Comparison of ENCODE assay signal across 11 cellular contexts in genomic region chr19:45878043-45878794, GRCh38. TPM values are rescaled to one million over a fixed set of nuclear protein-coding genes. Genes with fewer than 3 reads are reported as not detected.
DNase-seq lines count a peak whose midpoint lies in the region; ATAC-seq lines count a peak whose summit lies in the region.
"Had no signal": no experiment of that assay in that cellular context is flagged by ENCODE, and none has a peak within 500 bp of the region (broad histone marks: within the 10 kb centered on the region; RNA-seq: fewer than 3 reads in every experiment).

No MANE protein-coding gene starts in this region.

- no peaks in the 10 kb centered on the region for H3K9me3 ChIP-seq in naive thymus-derived CD4-positive, alpha-beta T cell (ENCODE audit: control insufficient read depth in 2 of 3, low read length in 3 of 3)

- peak; percentile 15 for DNase-seq in D341Med (ENCODE audit: low spot score)
- DNase-seq in activated T-helper 1 cell treated with anti-CD3 and anti-CD28 coated beads, Interleukin-12 subunit alpha, Interleukin-12 subunit beta, Interleukin-2, Interleukin-4 antibody, amounts not matched to agents 30 ng/mL and 10 ng/mL and 1 ng/mL, durations not matched to agents 14 hours and 24 hours and 36 hours (ENCODE audit: low spot score) = no peak
- DNase-seq in naive thymus-derived CD4-positive, alpha-beta T cell = no peak
- DNase-seq in SIG-M5 treated with dmso at 0.1 percent for 504 hours (lab: John Stamatoyannopoulos, UW; ENCODE audit: unreplicated experiment) = no peak
- no peak for DNase-seq in retina
- no peak for DNase-seq in cerebellar cortex (ENCODE audit: low spot score)
- DNase-seq: HCEC 1CT; NCI-H1436; stimulated activated CD4-positive, alpha-beta T cell treated with anti-CD3 and anti-CD28 coated beads, Interleukin-2, amount 100 ng/mL, for 24 hours had no signal

- no peak overlapping the region for H3K4me3 Mint-ChIP-seq in activated T-helper 1 cell treated with anti-CD3 and anti-CD28 coated beads, Interleukin-12 subunit alpha, Interleukin-12 subunit beta, Interleukin-2, Interleukin-4 antibody, amounts not matched to agents 30 ng/mL and 10 ng/mL and 1 ng/mL, durations not matched to agents 14 hours and 24 hours and 36 hours
- peak overlapping the region in 7 of 10 donors; percentile 0 to 68 (median 50) for H3K4me3 Mint-ChIP-seq in naive thymus-derived CD4-positive, alpha-beta T cell

- peak overlapping the region; percentile 62 for H3K27ac Mint-ChIP-seq in activated T-helper 1 cell treated with anti-CD3 and anti-CD28 coated beads, Interleukin-12 subunit alpha, Interleukin-12 subunit beta, Interleukin-2, Interleukin-4 antibody, amounts not matched to agents 30 ng/mL and 10 ng/mL and 1 ng/mL, durations not matched to agents 14 hours and 24 hours and 36 hours
- peak overlapping the region in 4 of 9 donors; percentile 10 to 70 (median 29) for H3K27ac Mint-ChIP-seq in naive thymus-derived CD4-positive, alpha-beta T cell

- H3K27me3 Mint-ChIP-seq in activated T-helper 1 cell treated with anti-CD3 and anti-CD28 coated beads, Interleukin-12 subunit alpha, Interleukin-12 subunit beta, Interleukin-2, Interleukin-4 antibody, amounts not matched to agents 30 ng/mL and 10 ng/mL and 1 ng/mL, durations not matched to agents 14 hours and 24 hours and 36 hours (ENCODE audit: insufficient read depth) = peaks cover 12% of the 10 kb centered on the region
- H3K27me3 Mint-ChIP-seq in naive thymus-derived CD4-positive, alpha-beta T cell = peaks cover 9 to 35% (median 23%) of the 10 kb centered on the region in 5 donors

- H3K4me3 ChIP-seq in naive thymus-derived CD4-positive, alpha-beta T cell (ENCODE audit: low read length) = no peak overlapping the region

- H3K4me1 Mint-ChIP-seq in activated T-helper 1 cell treated with anti-CD3 and anti-CD28 coated beads, Interleukin-12 subunit alpha, Interleukin-12 subunit beta, Interleukin-2, Interleukin-4 antibody, amounts not matched to agents 30 ng/mL and 10 ng/mL and 1 ng/mL, durations not matched to agents 14 hours and 24 hours and 36 hours (ENCODE audit: low read depth) = peaks cover 30% of the 10 kb centered on the region
- H3K4me1 Mint-ChIP-seq in naive thymus-derived CD4-positive, alpha-beta T cell = peaks cover 18 to 35% (median 28%) of the 10 kb centered on the region in 7 donors

- no peaks in the 10 kb centered on the region for H3K9me3 Mint-ChIP-seq in activated T-helper 1 cell treated with anti-CD3 and anti-CD28 coated beads, Interleukin-12 subunit alpha, Interleukin-12 subunit beta, Interleukin-2, Interleukin-4 antibody, amounts not matched to agents 30 ng/mL and 10 ng/mL and 1 ng/mL, durations not matched to agents 14 hours and 24 hours and 36 hours
- H3K9me3 Mint-ChIP-seq in naive thymus-derived CD4-positive, alpha-beta T cell = peaks cover 0 to 4% (median 0%) of the 10 kb centered on the region in 11 donors

- H3K36me3 Mint-ChIP-seq in activated T-helper 1 cell treated with anti-CD3 and anti-CD28 coated beads, Interleukin-12 subunit alpha, Interleukin-12 subunit beta, Interleukin-2, Interleukin-4 antibody, amounts not matched to agents 30 ng/mL and 10 ng/mL and 1 ng/mL, durations not matched to agents 14 hours and 24 hours and 36 hours (ENCODE audit: low read depth) = peaks cover 3% of the 10 kb centered on the region
- peaks cover 0 to 5% (median under 1%) of the 10 kb centered on the region in 5 donors for H3K36me3 Mint-ChIP-seq in naive thymus-derived CD4-positive, alpha-beta T cell

- peaks cover 3 to 23% of the 10 kb centered on the region in 2 donors for H3K4me1 ChIP-seq in naive thymus-derived CD4-positive, alpha-beta T cell (ENCODE audit: control insufficient read depth in 2 of 2, insufficient read depth in 2 of 2, low read length in 2 of 2)

- no peaks in the 10 kb centered on the region for H3K36me3 ChIP-seq in naive thymus-derived CD4-positive, alpha-beta T cell (ENCODE audit: control insufficient read depth in 2 of 3, insufficient read depth in 3 of 3, low read length in 3 of 3)

- CTCF ChIA-PET in naive thymus-derived CD4-positive, alpha-beta T cell (lab: Charles Lee) = no interaction called here

- intact Hi-C loops in activated T-helper 1 cell treated with anti-CD3 and anti-CD28 coated beads, Interleukin-12 subunit alpha, Interleukin-12 subunit beta, Interleukin-2, Interleukin-4 antibody, amounts not matched to agents 30 ng/mL and 10 ng/mL and 1 ng/mL, durations not matched to agents 14 hours and 24 hours and 36 hours (cut with micrococcal nuclease) = no loop called here
- intact Hi-C loops in naive thymus-derived CD4-positive, alpha-beta T cell (cut with micrococcal nuclease) = no loop called here

- POLR2A ChIA-PET in naive thymus-derived CD4-positive, alpha-beta T cell (lab: Charles Lee) = no interaction called here

- peak; percentile 31 for ATAC-seq in naive thymus-derived CD4-positive, alpha-beta T cell

- no peaks in the 10 kb centered on the region for H3K27me3 ChIP-seq in naive thymus-derived CD4-positive, alpha-beta T cell (ENCODE audit: control insufficient read depth in 2 of 2, insufficient read depth in 2 of 2, low read length in 2 of 2)

- no peak overlapping the region for H3K27ac ChIP-seq in naive thymus-derived CD4-positive, alpha-beta T cell (ENCODE audit: low read depth, low read length)

RNA-seq across cellular contexts. Expression of gene IRF2BP1, which starts 7.7 kb away (rescaled TPM):
- total RNA-seq in activated T-helper 1 cell treated with anti-CD3 and anti-CD28 coated beads, Interleukin-12 subunit alpha, Interleukin-12 subunit beta, Interleukin-2, Interleukin-4 antibody, amounts not matched to agents 30 ng/mL and 10 ng/mL and 1 ng/mL, durations not matched to agents 14 hours and 24 hours and 36 hours = 20.9 and 21.5 TPM in 2 replicates
- total RNA-seq in naive thymus-derived CD4-positive, alpha-beta T cell = 10 to 100 TPM; 16.4 to 38.7 (median 26.5) TPM
- 10 to 100 TPM in 1 of 2 donors, 1 to 10 TPM in 1; 6.2 to 11.6 TPM for polyA plus RNA-seq in naive thymus-derived CD4-positive, alpha-beta T cell

RNA-seq across cellular contexts. Expression of gene FOXA3, which starts 14.1 kb away (rescaled TPM):
- 0.27 and 0.34 TPM in 2 replicates for total RNA-seq in activated T-helper 1 cell treated with anti-CD3 and anti-CD28 coated beads, Interleukin-12 subunit alpha, Interleukin-12 subunit beta, Interleukin-2, Interleukin-4 antibody, amounts not matched to agents 30 ng/mL and 10 ng/mL and 1 ng/mL, durations not matched to agents 14 hours and 24 hours and 36 hours
- total RNA-seq in naive thymus-derived CD4-positive, alpha-beta T cell = not detected
- not detected for polyA plus RNA-seq in naive thymus-derived CD4-positive, alpha-beta T cell
- total RNA-seq: OCI-LY7, ureter had no signal

RNA-seq across cellular contexts. Expression of gene SYMPK, which starts 15.3 kb away (rescaled TPM):
- 118 and 120 TPM in 2 replicates for total RNA-seq in activated T-helper 1 cell treated with anti-CD3 and anti-CD28 coated beads, Interleukin-12 subunit alpha, Interleukin-12 subunit beta, Interleukin-2, Interleukin-4 antibody, amounts not matched to agents 30 ng/mL and 10 ng/mL and 1 ng/mL, durations not matched to agents 14 hours and 24 hours and 36 hours
- 100 to 1,000 TPM in 1 of 5 experiments, 10 to 100 TPM in 4; 81.3 to 110 (median 96.4) TPM for total RNA-seq in naive thymus-derived CD4-positive, alpha-beta T cell
- polyA plus RNA-seq in naive thymus-derived CD4-positive, alpha-beta T cell = 10 to 100 TPM in 1 of 2 donors, 1 to 10 TPM in 1; 9.9 to 22.7 TPM

RNA-seq across cellular contexts. Expression of gene MYPOP, which starts 24.2 kb away (rescaled TPM):
- 6.9 and 7.2 TPM in 2 replicates for total RNA-seq in activated T-helper 1 cell treated with anti-CD3 and anti-CD28 coated beads, Interleukin-12 subunit alpha, Interleukin-12 subunit beta, Interleukin-2, Interleukin-4 antibody, amounts not matched to agents 30 ng/mL and 10 ng/mL and 1 ng/mL, durations not matched to agents 14 hours and 24 hours and 36 hours
- total RNA-seq in naive thymus-derived CD4-positive, alpha-beta T cell = 10 to 100 TPM in 3 of 5 experiments, 1 to 10 TPM in 2; 7.0 to 14.5 (median 11.2) TPM
- polyA plus RNA-seq in naive thymus-derived CD4-positive, alpha-beta T cell = under 1 TPM; 0.15 to 0.40 TPM

RNA-seq across cellular contexts. Expression of gene NANOS2, which starts 36.4 kb away (rescaled TPM):
- total RNA-seq in activated T-helper 1 cell treated with anti-CD3 and anti-CD28 coated beads, Interleukin-12 subunit alpha, Interleukin-12 subunit beta, Interleukin-2, Interleukin-4 antibody, amounts not matched to agents 30 ng/mL and 10 ng/mL and 1 ng/mL, durations not matched to agents 14 hours and 24 hours and 36 hours = not detected in 2 replicates
- not detected for total RNA-seq in naive thymus-derived CD4-positive, alpha-beta T cell
- not detected for polyA plus RNA-seq in naive thymus-derived CD4-positive, alpha-beta T cell
- total RNA-seq: OCI-LY7, ureter had no signal
